11 cellular contexts compared by ENCODE assay signal in the genomic region with DNA sequence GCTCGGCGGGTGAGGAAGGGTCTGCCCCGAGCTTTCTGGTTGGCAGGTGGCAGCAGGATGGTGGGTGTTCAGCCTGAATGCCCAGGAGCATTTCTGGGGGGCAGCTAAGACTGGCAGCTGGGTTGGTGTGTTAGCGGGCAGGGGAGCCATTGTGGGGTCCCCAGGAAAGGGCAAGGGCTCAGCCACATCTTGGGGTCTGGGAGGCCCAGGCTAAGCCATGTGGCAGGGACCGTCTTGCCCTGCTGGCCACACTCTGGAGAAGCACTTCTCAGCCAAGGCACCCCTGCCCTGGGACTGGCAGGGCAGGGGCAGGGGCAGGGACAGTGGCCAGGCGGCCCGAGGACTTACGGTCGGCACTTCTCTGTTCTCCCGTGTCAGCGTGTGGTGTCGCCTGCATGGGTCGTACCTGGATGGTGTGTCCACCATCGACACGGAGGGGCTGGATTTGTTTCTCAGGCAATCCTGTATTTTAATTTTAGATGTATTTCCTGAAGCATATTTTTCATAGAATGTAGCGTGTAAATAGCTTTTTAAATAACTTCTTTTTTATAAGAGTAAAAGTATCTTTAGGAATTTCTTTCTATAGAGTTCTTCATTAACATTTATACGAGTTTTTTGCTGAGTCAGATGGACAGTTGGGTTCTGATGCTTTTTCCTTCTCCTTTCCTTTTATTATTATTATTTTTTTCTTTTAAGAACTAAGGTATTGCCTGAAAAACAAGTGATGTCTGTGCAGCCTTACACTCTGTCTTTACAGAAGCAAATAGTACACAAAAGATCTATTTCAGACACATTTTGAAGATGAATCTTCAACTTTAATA.
A peak's percentile ranks its signal among the peaks of the same experiment; 100 is the strongest.
DNase-seq lines count a peak whose midpoint lies in the region; ATAC-seq lines count a peak whose summit lies in the region.
"Had no signal": no experiment of that assay in that cellular context is flagged by ENCODE, and none has a peak within 500 bp of the region (broad histone marks: within the 10 kb centered on the region; RNA-seq: fewer than 3 reads in every experiment).

No MANE protein-coding gene starts in this region.

- no peaks in the 10 kb centered on the region for H3K27me3 Mint-ChIP-seq in activated T-cell treated with anti-CD3 and anti-CD28 coated beads, Interleukin-2, amount 50 U/mL, for 72 hours (ENCODE audit: low read depth)

- H3K4me1 Mint-ChIP-seq in activated T-cell treated with anti-CD3 and anti-CD28 coated beads, Interleukin-2, amount 50 U/mL, for 72 hours (ENCODE audit: low read depth) = no peaks in the 10 kb centered on the region

- H3K36me3 Mint-ChIP-seq in activated T-cell treated with anti-CD3 and anti-CD28 coated beads, Interleukin-2, amount 50 U/mL, for 72 hours (ENCODE audit: insufficient read depth in 2 of 2) = peaks cover 1 to 3% of the 10 kb centered on the region in 2 donors

- peak; percentile 12 for DNase-seq in activated T-cell treated with anti-CD3 and anti-CD28 coated beads, Interleukin-2, amount 50 U/mL, for 1 hour
- DNase-seq in activated T-cell treated with anti-CD3 and anti-CD28 coated beads, Interleukin-2, amount 50 U/mL, for 72 hours = no peak
- peak; percentile 28 for DNase-seq in activated CD8-positive, alpha-beta memory T cell treated with anti-CD3 and anti-CD28 coated beads, Interleukin-2, amount 50 U/mL, for 48 hours
- DNase-seq in islet precursor cell (peak; percentile 46), AG08396 (ENCODE audit: low spot score) (no peak), SW 1271 (lab: John Stamatoyannopoulos, UW) (no peak), amniotic stem cell (lab: John Stamatoyannopoulos, UW) (no peak)
- peak; percentile 0 for DNase-seq in stimulated activated naive CD8-positive, alpha-beta T cell treated with anti-CD3 and anti-CD28 coated beads, Interleukin-15, Interleukin-2, amounts not matched to agents 100 U/mL and 50 U/mL, for 24 hours
- DNase-seq: anterior cingulate cortex; effector memory CD4-positive, alpha-beta T cell had no signal

- H3K27ac Mint-ChIP-seq in activated T-cell treated with anti-CD3 and anti-CD28 coated beads, Interleukin-2, amount 50 U/mL, for 72 hours = no peak overlapping the region

- no peak overlapping the region for H3K4me3 Mint-ChIP-seq in activated T-cell treated with anti-CD3 and anti-CD28 coated beads, Interleukin-2, amount 50 U/mL, for 72 hours

- no peak for ATAC-seq in activated T-cell treated with anti-CD3 and anti-CD28 coated beads, Interleukin-2, amount 50 U/mL, for 72 hours (replicated peaks in 1 of 2)
- ATAC-seq in stimulated activated naive CD8-positive, alpha-beta T cell treated with anti-CD3 and anti-CD28 coated beads, Interleukin-15, Interleukin-2, amounts not matched to agents 100 U/mL and 50 U/mL, for 24 hours = no peak
- ATAC-seq: gastroesophageal sphincter had no signal

- H3K9me3 Mint-ChIP-seq in activated T-cell treated with anti-CD3 and anti-CD28 coated beads, Interleukin-2, amount 50 U/mL, for 72 hours = no peaks in the 10 kb centered on the region

Comparison
In these comparisons a context has a peak if more than half of its experiments do, and no peak if none do; other contexts are left out.
1. DNase-seq: peak in activated T-cell treated with anti-CD3 and anti-CD28 coated beads, Interleukin-2, amount 50 U/mL, for 1 hour (single experiment), activated CD8-positive, alpha-beta memory T cell treated with anti-CD3 and anti-CD28 coated beads, Interleukin-2, amount 50 U/mL, for 48 hours (single experiment), islet precursor cell (single experiment) and stimulated activated naive CD8-positive, alpha-beta T cell treated with anti-CD3 and anti-CD28 coated beads, Interleukin-15, Interleukin-2, amounts not matched to agents 100 U/mL and 50 U/mL, for 24 hours (single experiment); none in activated T-cell treated with anti-CD3 and anti-CD28 coated beads, Interleukin-2, amount 50 U/mL, for 72 hours (0 of 2), AG08396 (single experiment), SW 1271 (0 of 2) and amniotic stem cell (single experiment).